15 cellular contexts compared by ENCODE assay signal in genomic region chr15:54374184-54374947, GRCh38.
"Had no signal": no experiment of that assay in that cellular context is flagged by ENCODE, and none has a peak within 500 bp of the region (broad histone marks: within the 10 kb centered on the region; RNA-seq: fewer than 3 reads in every experiment).

No MANE protein-coding gene starts in this region.

- H3K4me1 Mint-ChIP-seq: activated CD8-positive, alpha-beta memory T cell treated with anti-CD3 and anti-CD28 coated beads, Interleukin-2, amount 10 ng/mL, durations not matched to agents 7 days and 5 days; activated naive CD4-positive, alpha-beta T cell treated with anti-CD3 and anti-CD28 coated beads, Interleukin-2, amount 50 U/mL, for 24 hours; stimulated activated memory B cell treated with anti-CD40 and anti-IgM and Interleukin-4, amounts not matched to agents 10 μg/mL and 1 μg/mL and 100 μg/mL, for 72 hours; T-cell had no signal

- H3K27ac Mint-ChIP-seq: activated CD4-positive, alpha-beta memory T cell treated with anti-CD3 and anti-CD28 coated beads for 36 hours; activated CD8-positive, alpha-beta memory T cell treated with anti-CD3 and anti-CD28 coated beads, Interleukin-2, amount 10 ng/mL, durations not matched to agents 7 days and 5 days; activated naive CD4-positive, alpha-beta T cell treated with anti-CD3 and anti-CD28 coated beads, Interleukin-2, amount 50 U/mL, for 24 hours; activated T-cell treated with anti-CD3 and anti-CD28 coated beads, Interleukin-2, amount 50 U/mL, for 24 hours; natural killer cell treated with Interleukin-12 subunit alpha and Interleukin-12 subunit beta and Interleukin-15 and Interleukin-18, amount 100 ng/mL, for 72 hours; stimulated activated memory B cell treated with anti-CD40 and anti-IgM and Interleukin-4, amounts not matched to agents 10 μg/mL and 1 μg/mL and 100 μg/mL, for 72 hours; T-cell had no signal

- H3K27ac ChIP-seq: hepatocyte had no signal

- H3K4me3 Mint-ChIP-seq: activated CD4-positive, alpha-beta memory T cell treated with anti-CD3 and anti-CD28 coated beads for 36 hours; activated CD8-positive, alpha-beta memory T cell treated with anti-CD3 and anti-CD28 coated beads, Interleukin-2, amount 10 ng/mL, durations not matched to agents 7 days and 5 days; activated naive CD4-positive, alpha-beta T cell treated with anti-CD3 and anti-CD28 coated beads, Interleukin-2, amount 50 U/mL, for 24 hours; activated T-cell treated with anti-CD3 and anti-CD28 coated beads, Interleukin-2, amount 50 U/mL, for 24 hours; natural killer cell treated with Interleukin-12 subunit alpha and Interleukin-12 subunit beta and Interleukin-15 and Interleukin-18, amount 100 ng/mL, for 72 hours; stimulated activated memory B cell treated with anti-CD40 and anti-IgM and Interleukin-4, amounts not matched to agents 10 μg/mL and 1 μg/mL and 100 μg/mL, for 72 hours; T-cell had no signal

- DNase-seq: activated CD4-positive, alpha-beta memory T cell treated with anti-CD3 and anti-CD28 coated beads for 36 hours; activated CD4-positive, alpha-beta T cell treated with anti-CD3 and anti-CD28 coated beads for 1 hour; activated CD8-positive, alpha-beta memory T cell treated with anti-CD3 and anti-CD28 coated beads, Interleukin-2, amount 10 ng/mL, durations not matched to agents 7 days and 5 days; activated effector memory CD4-positive, alpha-beta T cell treated with anti-CD3 and anti-CD28 coated beads, Interleukin-2, amount 50 U/mL, for 16 hours; activated T-cell treated with anti-CD3 and anti-CD28 coated beads, Interleukin-2, amount 50 U/mL, for 24 hours; left ventricle myocardium superior; mesenchymal stem cell; T-cell; T-helper 9 cell had no signal

- H3K27me3 ChIP-seq: hepatocyte had no signal

- H3K27me3 Mint-ChIP-seq: activated CD4-positive, alpha-beta memory T cell treated with anti-CD3 and anti-CD28 coated beads for 36 hours; activated CD8-positive, alpha-beta memory T cell treated with anti-CD3 and anti-CD28 coated beads, Interleukin-2, amount 10 ng/mL, durations not matched to agents 7 days and 5 days; activated naive CD4-positive, alpha-beta T cell treated with anti-CD3 and anti-CD28 coated beads, Interleukin-2, amount 50 U/mL, for 24 hours; activated T-cell treated with anti-CD3 and anti-CD28 coated beads, Interleukin-2, amount 50 U/mL, for 24 hours; natural killer cell treated with Interleukin-12 subunit alpha and Interleukin-12 subunit beta and Interleukin-15 and Interleukin-18, amount 100 ng/mL, for 72 hours; stimulated activated memory B cell treated with anti-CD40 and anti-IgM and Interleukin-4, amounts not matched to agents 10 μg/mL and 1 μg/mL and 100 μg/mL, for 72 hours; T-cell had no signal

- FAIRE-seq: colon, keratinocyte had no signal

- H3K36me3 Mint-ChIP-seq: activated CD4-positive, alpha-beta memory T cell treated with anti-CD3 and anti-CD28 coated beads for 36 hours; activated naive CD4-positive, alpha-beta T cell treated with anti-CD3 and anti-CD28 coated beads, Interleukin-2, amount 50 U/mL, for 24 hours; natural killer cell treated with Interleukin-12 subunit alpha and Interleukin-12 subunit beta and Interleukin-15 and Interleukin-18, amount 100 ng/mL, for 72 hours; stimulated activated memory B cell treated with anti-CD40 and anti-IgM and Interleukin-4, amounts not matched to agents 10 μg/mL and 1 μg/mL and 100 μg/mL, for 72 hours; T-cell had no signal

- H3K9me3 Mint-ChIP-seq: activated naive CD4-positive, alpha-beta T cell treated with anti-CD3 and anti-CD28 coated beads, Interleukin-2, amount 50 U/mL, for 24 hours; stimulated activated memory B cell treated with anti-CD40 and anti-IgM and Interleukin-4, amounts not matched to agents 10 μg/mL and 1 μg/mL and 100 μg/mL, for 72 hours had no signal

- H3K4me3 ChIP-seq: hepatocyte had no signal
